In the genomic region with DNA sequence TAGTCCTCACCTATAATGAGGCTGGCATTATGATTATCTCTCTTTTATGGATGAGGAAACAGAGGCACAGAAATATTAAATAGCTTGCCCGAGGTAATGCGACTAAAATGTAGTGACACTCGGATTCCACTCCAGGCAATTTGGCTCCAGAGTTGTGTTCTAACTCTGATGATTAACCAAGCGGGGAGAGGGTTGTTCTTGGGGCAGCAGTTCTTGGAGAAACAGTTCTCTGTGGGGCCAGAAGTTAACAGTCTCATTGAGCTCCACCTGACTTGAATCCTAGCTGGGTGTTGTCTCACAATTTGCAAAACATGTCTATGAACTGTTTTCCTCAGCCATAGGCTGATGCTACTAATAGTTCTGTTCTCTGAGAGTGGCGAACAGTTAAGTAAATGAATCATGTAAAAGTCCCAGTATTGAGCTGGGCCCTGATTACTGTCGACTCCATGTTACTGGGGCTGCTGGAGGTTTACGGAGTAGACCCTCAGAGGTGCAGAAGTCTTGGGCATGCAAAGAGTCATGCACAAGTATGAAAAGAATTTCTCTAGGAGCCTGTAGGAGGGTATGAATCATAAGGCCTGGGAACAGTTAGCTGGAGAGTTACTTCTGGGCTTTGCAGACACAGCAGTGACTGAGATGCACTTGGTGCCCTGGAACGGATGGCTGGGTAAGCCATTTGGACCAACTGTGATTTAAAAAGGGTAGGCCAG, we compare ENCODE assay signal across 20 cellular contexts. TPM values are rescaled to one million over a fixed set of nuclear protein-coding genes. Genes with fewer than 3 reads are reported as not detected.
DNase-seq lines count a peak whose midpoint lies in the region; ATAC-seq, FAIRE-seq and TF ChIP-seq lines count a peak whose summit lies in the region.
"Had no signal": no experiment of that assay in that cellular context is flagged by ENCODE, and none has a peak within 500 bp of the region (broad histone marks: within the 10 kb centered on the region; RNA-seq: fewer than 3 reads in every experiment).

No MANE protein-coding gene starts in this region.

- POLR2A ChIA-PET in activated CD4-positive, alpha-beta T cell treated with anti-CD3 and anti-CD28 coated beads, Interleukin-2, amount 10 ng/mL, durations not matched to agents 7 days and 5 days (lab: Charles Lee) = interaction anchor here (0.6 kb wide), 1 partner anchor 75 kb away, joined by 3 read pairs; no protein-coding TSS in a partner anchor

- FAIRE-seq in urothelium cell line (lab: Jason Lieb, UNC) = peak; percentile 92

- TF ChIP-seq CTCF in hepatocyte (IDR thresholded peaks at IDR 0.05; ENCODE audit: poor library complexity) = no peak

- H3K27ac Mint-ChIP-seq in activated CD4-positive, alpha-beta T cell treated with anti-CD3 and anti-CD28 coated beads, Interleukin-2, amount 10 ng/mL, durations not matched to agents 7 days and 5 days = no peak overlapping the region
- no peak overlapping the region for H3K27ac Mint-ChIP-seq in stimulated activated naive B cell treated with anti-CD40 and anti-IgM and Interleukin-4, amounts not matched to agents 10 μg/mL and 1 μg/mL and 100 μg/mL, for 72 hours
- H3K27ac Mint-ChIP-seq: activated CD8-positive, alpha-beta memory T cell treated with anti-CD3 and anti-CD28 coated beads, Interleukin-2, amount 10 ng/mL, durations not matched to agents 7 days and 5 days; IgD-negative memory B cell; naive thymus-derived CD4-positive, alpha-beta T cell had no signal

- H3K79me2 ChIP-seq in hepatocyte = no peaks in the 10 kb centered on the region

- H3K27ac ChIP-seq in hepatocyte = no peak overlapping the region
- H3K27ac ChIP-seq: coronary artery, gastrocnemius medialis, spleen, suprapubic skin had no signal

- peaks cover 6% of the 10 kb centered on the region for H3K27me3 ChIP-seq in hepatocyte
- H3K27me3 ChIP-seq: gastrocnemius medialis, spleen, suprapubic skin had no signal

- H3K4me1 ChIP-seq in hepatocyte (ENCODE audit: insufficient read depth) = no peaks in the 10 kb centered on the region
- H3K4me1 ChIP-seq: Caco-2, gastrocnemius medialis, spleen, suprapubic skin had no signal

- no peaks in the 10 kb centered on the region for H3K9me3 Mint-ChIP-seq in activated CD4-positive, alpha-beta T cell treated with anti-CD3 and anti-CD28 coated beads, Interleukin-2, amount 10 ng/mL, durations not matched to agents 7 days and 5 days
- H3K9me3 Mint-ChIP-seq in stimulated activated naive B cell treated with anti-CD40 and anti-IgM and Interleukin-4, amounts not matched to agents 10 μg/mL and 1 μg/mL and 100 μg/mL, for 72 hours = no peaks in the 10 kb centered on the region
- H3K9me3 Mint-ChIP-seq: IgD-negative memory B cell; naive thymus-derived CD4-positive, alpha-beta T cell had no signal

- no peak overlapping the region for H3K4me3 ChIP-seq in hepatocyte
- H3K4me3 ChIP-seq: coronary artery, gastrocnemius medialis, spleen, suprapubic skin had no signal

- WGBS in hepatocyte (ENCODE audit: low lambda C conversion rate, missing lambda C conversion rate) = 81% methylated on average over 8 of the region's 8 CpGs

- H3K27me3 Mint-ChIP-seq in activated CD4-positive, alpha-beta T cell treated with anti-CD3 and anti-CD28 coated beads, Interleukin-2, amount 10 ng/mL, durations not matched to agents 7 days and 5 days = peaks cover 12% of the 10 kb centered on the region
- no peaks in the 10 kb centered on the region for H3K27me3 Mint-ChIP-seq in stimulated activated naive B cell treated with anti-CD40 and anti-IgM and Interleukin-4, amounts not matched to agents 10 μg/mL and 1 μg/mL and 100 μg/mL, for 72 hours

- DNase-seq in HK-2 (ENCODE audit: unreplicated experiment) (peak; percentile 65), amniotic epithelial cell (ENCODE audit: low read depth) (peak; percentile 87), hepatocyte (ENCODE audit: low spot score) (peak; percentile 28), urothelium cell line (ENCODE audit: low spot score) (peak; percentile 87), NCI-H748 treated with DMSO at 0.1 percent for 48 hours (lab: John Stamatoyannopoulos, UW) (no peak)
- no peak for DNase-seq in activated CD4-positive, alpha-beta T cell treated with anti-CD3 and anti-CD28 coated beads, Interleukin-2, amount 10 ng/mL, durations not matched to agents 7 days and 5 days
- DNase-seq in stimulated activated naive B cell treated with anti-CD40 and anti-IgM and Interleukin-4, amounts not matched to agents 10 μg/mL and 1 μg/mL and 100 μg/mL, for 72 hours = no peak
- DNase-seq: activated CD8-positive, alpha-beta memory T cell treated with anti-CD3 and anti-CD28 coated beads, Interleukin-2, amount 10 ng/mL, durations not matched to agents 7 days and 5 days; activated naive CD4-positive, alpha-beta T cell treated with anti-CD3 and anti-CD28 coated beads, Interleukin-2, amount 50 U/mL, for 16 hours; Caco-2; gastrocnemius medialis; left cardiac atrium; naive thymus-derived CD4-positive, alpha-beta T cell; NCI-H1436 treated with DMSO at 0.1 percent for 48 hours; NCI-H524; SHP77 treated with DMSO at 0.1 percent for 48 hours; spleen had no signal

- H4K20me1 ChIP-seq in hepatocyte (ENCODE audit: insufficient read depth, poor library complexity, severe bottlenecking) = no peaks in the 10 kb centered on the region

- no peak overlapping the region for H2AFZ ChIP-seq in hepatocyte

- no peaks in the 10 kb centered on the region for H3K9me3 ChIP-seq in hepatocyte (ENCODE audit: low read depth)
- H3K9me3 ChIP-seq: Caco-2, gastrocnemius medialis, spleen, suprapubic skin had no signal

- no peak for ATAC-seq in stimulated activated naive B cell treated with anti-CD40 and anti-IgM and Interleukin-4, amounts not matched to agents 10 μg/mL and 1 μg/mL and 100 μg/mL, for 72 hours (replicated peaks)
- ATAC-seq: activated CD8-positive, alpha-beta memory T cell treated with anti-CD3 and anti-CD28 coated beads, Interleukin-2, amount 10 ng/mL, durations not matched to agents 7 days and 5 days; gastrocnemius medialis; naive thymus-derived CD4-positive, alpha-beta T cell had no signal

- no peaks in the 10 kb centered on the region for H3K9me2 ChIP-seq in hepatocyte (replicated peaks; ENCODE audit: insufficient read depth)

- H3K4me2 ChIP-seq in hepatocyte = no peak overlapping the region

- H3K36me3 Mint-ChIP-seq in activated CD4-positive, alpha-beta T cell treated with anti-CD3 and anti-CD28 coated beads, Interleukin-2, amount 10 ng/mL, durations not matched to agents 7 days and 5 days (ENCODE audit: low read depth) = no peaks in the 10 kb centered on the region
- no peaks in the 10 kb centered on the region for H3K36me3 Mint-ChIP-seq in stimulated activated naive B cell treated with anti-CD40 and anti-IgM and Interleukin-4, amounts not matched to agents 10 μg/mL and 1 μg/mL and 100 μg/mL, for 72 hours
- H3K36me3 Mint-ChIP-seq: activated CD8-positive, alpha-beta memory T cell treated with anti-CD3 and anti-CD28 coated beads, Interleukin-2, amount 10 ng/mL, durations not matched to agents 7 days and 5 days; naive thymus-derived CD4-positive, alpha-beta T cell had no signal

- H3K36me3 ChIP-seq in hepatocyte (replicated peaks; ENCODE audit: insufficient read depth, low read depth) = no peaks in the 10 kb centered on the region
- H3K36me3 ChIP-seq: gastrocnemius medialis, spleen, suprapubic skin had no signal

- no peak overlapping the region for H3K4me3 Mint-ChIP-seq in activated CD4-positive, alpha-beta T cell treated with anti-CD3 and anti-CD28 coated beads, Interleukin-2, amount 10 ng/mL, durations not matched to agents 7 days and 5 days
- H3K4me3 Mint-ChIP-seq in stimulated activated naive B cell treated with anti-CD40 and anti-IgM and Interleukin-4, amounts not matched to agents 10 μg/mL and 1 μg/mL and 100 μg/mL, for 72 hours = no peak overlapping the region
- H3K4me3 Mint-ChIP-seq: activated CD8-positive, alpha-beta memory T cell treated with anti-CD3 and anti-CD28 coated beads, Interleukin-2, amount 10 ng/mL, durations not matched to agents 7 days and 5 days; IgD-negative memory B cell; naive thymus-derived CD4-positive, alpha-beta T cell had no signal

- CTCF ChIA-PET in activated CD4-positive, alpha-beta T cell treated with anti-CD3 and anti-CD28 coated beads, Interleukin-2, amount 10 ng/mL, durations not matched to agents 7 days and 5 days (lab: Charles Lee) = interaction anchor here (0.7 to 3.4 kb wide), 5 partner anchors 10 to 525 kb away, joined by 3 to 20 read pairs (median 3); no protein-coding TSS in a partner anchor

- H3K4me1 Mint-ChIP-seq in activated CD4-positive, alpha-beta T cell treated with anti-CD3 and anti-CD28 coated beads, Interleukin-2, amount 10 ng/mL, durations not matched to agents 7 days and 5 days = peaks cover 4% of the 10 kb centered on the region
- H3K4me1 Mint-ChIP-seq in stimulated activated naive B cell treated with anti-CD40 and anti-IgM and Interleukin-4, amounts not matched to agents 10 μg/mL and 1 μg/mL and 100 μg/mL, for 72 hours = peaks cover 1 to 8% of the 10 kb centered on the region in 2 donors

RNA-seq across cellular contexts. Expression of a gene that starts 15.4 kb away (rescaled TPM):
- 9.9 and 11.6 TPM in 2 replicates for total RNA-seq in hepatocyte
- 4.2 and 7.3 TPM in 2 replicates for polyA plus RNA-seq in hepatocyte
- 10 to 100 TPM; 94.5 to 95.2 TPM for total RNA-seq in activated CD4-positive, alpha-beta T cell treated with anti-CD3 and anti-CD28 coated beads, Interleukin-2, amount 10 ng/mL, durations not matched to agents 7 days and 5 days

RNA-seq across cellular contexts. Expression of a gene that starts 25.5 kb away (rescaled TPM):
- not detected in 2 replicates for total RNA-seq in hepatocyte
- polyA plus RNA-seq in hepatocyte = not detected in 2 replicates
- not detected for total RNA-seq in activated CD4-positive, alpha-beta T cell treated with anti-CD3 and anti-CD28 coated beads, Interleukin-2, amount 10 ng/mL, durations not matched to agents 7 days and 5 days
- total RNA-seq: activated CD8-positive, alpha-beta memory T cell treated with anti-CD3 and anti-CD28 coated beads, Interleukin-2, amount 10 ng/mL, durations not matched to agents 7 days and 5 days; Caco-2; gastrocnemius medialis; spleen had no signal
- polyA plus RNA-seq: IgD-negative memory B cell; naive thymus-derived CD4-positive, alpha-beta T cell; spleen had no signal

Comparison
In these comparisons a context has a peak if more than half of its experiments do, and no peak if none do; other contexts are left out.
1. DNase-seq: peak in HK-2 (single experiment), amniotic epithelial cell (single experiment), hepatocyte (single experiment) and urothelium cell line (single experiment); none in activated CD4-positive, alpha-beta T cell treated with anti-CD3 and anti-CD28 coated beads, Interleukin-2, amount 10 ng/mL, durations not matched to agents 7 days and 5 days (single experiment), NCI-H748 treated with DMSO at 0.1 percent for 48 hours (single experiment) and stimulated activated naive B cell treated with anti-CD40 and anti-IgM and Interleukin-4, amounts not matched to agents 10 μg/mL and 1 μg/mL and 100 μg/mL, for 72 hours (single experiment).